Comparison of ENCODE assay signal across 14 cellular contexts in the genomic region with DNA sequence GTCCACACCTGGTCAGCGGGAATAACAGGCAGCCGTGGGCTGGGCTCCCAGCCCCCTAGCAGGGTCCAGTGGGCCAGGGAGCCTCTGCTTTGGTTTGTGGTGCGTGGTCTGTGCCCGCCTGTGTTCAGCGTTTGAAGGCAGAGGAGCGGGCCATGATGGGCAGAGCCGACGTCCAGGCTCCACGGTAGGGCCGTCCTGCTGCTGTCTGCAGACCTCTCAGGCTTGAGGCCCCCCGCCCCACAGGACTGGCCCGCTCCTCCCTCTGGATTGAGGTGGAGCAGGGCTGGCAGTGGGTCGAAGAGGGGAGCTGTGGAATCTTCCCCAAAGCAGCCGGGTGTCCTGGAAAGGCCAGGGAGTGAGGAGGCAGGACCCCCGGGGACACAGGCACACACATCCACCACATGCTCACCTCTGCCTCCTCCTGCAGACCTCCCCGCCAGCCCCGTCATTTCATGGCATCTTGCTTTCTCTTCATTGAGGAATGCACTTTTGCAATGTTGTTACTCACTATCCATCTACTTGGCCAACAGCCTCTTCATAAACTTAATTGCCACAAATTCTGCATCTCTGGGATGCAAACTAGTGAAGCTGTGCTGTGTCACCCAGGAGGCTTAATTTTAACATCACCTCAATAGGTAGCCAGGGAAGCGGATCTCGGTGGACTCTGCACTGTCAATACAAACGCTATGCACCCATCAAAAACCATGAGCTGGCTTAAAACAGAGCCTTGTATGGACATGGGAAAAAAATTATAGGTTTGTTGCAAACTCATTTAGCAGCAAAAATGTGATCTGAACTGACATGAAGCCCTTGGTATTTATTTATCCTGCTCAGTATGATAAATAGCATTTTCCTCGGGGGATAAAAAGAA.
DNase-seq lines count a peak whose midpoint lies in the region; ATAC-seq, FAIRE-seq and TF ChIP-seq lines count a peak whose summit lies in the region.
"Had no signal": no experiment of that assay in that cellular context is flagged by ENCODE, and none has a peak within 500 bp of the region (broad histone marks: within the 10 kb centered on the region; RNA-seq: fewer than 3 reads in every experiment).

No MANE protein-coding gene starts in this region.

- no peak overlapping the region for H3K4me3 Mint-ChIP-seq in activated naive CD8-positive, alpha-beta T cell treated with anti-CD3 and anti-CD28 coated beads, Interleukin-2, amount 50 U/mL, for 24 hours

- H3K4me3 ChIP-seq in kidney (ENCODE audit: low read length in 2 of 2) = no peak overlapping the region
- H3K4me3 ChIP-seq in subcutaneous abdominal adipose tissue (ENCODE audit: low read depth in 1 of 5, low read length in 5 of 5) = no peak overlapping the region
- H3K4me3 ChIP-seq: SJCRH30 had no signal

- no peak for ATAC-seq in activated naive CD8-positive, alpha-beta T cell treated with anti-CD3 and anti-CD28 coated beads, Interleukin-2, amount 50 U/mL, for 24 hours
- ATAC-seq in HG02840 (IDR thresholded peaks at IDR 0.05; ENCODE audit: low FRiP score, unreplicated experiment) (no peak), HG02973 (IDR thresholded peaks at IDR 0.05; ENCODE audit: unreplicated experiment) (no peak)

- H3K9ac ChIP-seq in kidney (ENCODE audit: low read length in 2 of 2) (peak overlapping the region in 1 of 2 donors; percentile 48), subcutaneous abdominal adipose tissue (ENCODE audit: low read length in 5 of 5) (no peak overlapping the region)

- intact Hi-C loops in kidney (cut with DNase I) = no loop called here

- no peak for TF ChIP-seq CTCF in kidney (IDR thresholded peaks at IDR 0.05; ENCODE audit: borderline replicate concordance, extremely low read depth, insufficient read depth)

- H3K9me3 ChIP-seq in kidney (ENCODE audit: control insufficient read depth in 1 of 2, low read length in 2 of 2) = no peaks in the 10 kb centered on the region
- H3K9me3 ChIP-seq in subcutaneous abdominal adipose tissue (ENCODE audit: control insufficient read depth in 5 of 5, low read length in 5 of 5) = no peaks in the 10 kb centered on the region
- H3K9me3 ChIP-seq: SJCRH30 had no signal

- H3K9me3 Mint-ChIP-seq in activated naive CD8-positive, alpha-beta T cell treated with anti-CD3 and anti-CD28 coated beads, Interleukin-2, amount 50 U/mL, for 24 hours = no peaks in the 10 kb centered on the region
- H3K9me3 Mint-ChIP-seq: activated naive CD4-positive, alpha-beta T cell treated with anti-CD3 and anti-CD28 coated beads for 36 hours had no signal

- H3K27me3 Mint-ChIP-seq in activated naive CD8-positive, alpha-beta T cell treated with anti-CD3 and anti-CD28 coated beads, Interleukin-2, amount 50 U/mL, for 24 hours = no peaks in the 10 kb centered on the region

- peak overlapping the region; percentile 56 for H3K27ac Mint-ChIP-seq in activated naive CD8-positive, alpha-beta T cell treated with anti-CD3 and anti-CD28 coated beads, Interleukin-2, amount 50 U/mL, for 24 hours

- no peak for FAIRE-seq in kidney (lab: Jason Lieb, UNC)

- peak; percentile 50 for DNase-seq in activated effector memory CD4-positive, alpha-beta T cell treated with anti-CD3 and anti-CD28 coated beads, Interleukin-2, amount 50 U/mL, for 16 hours
- no peak for DNase-seq in activated effector memory CD4-positive, alpha-beta T cell treated with Interleukin-2 at 50 U/mL for 16 hours
- DNase-seq in activated naive CD8-positive, alpha-beta T cell treated with anti-CD3 and anti-CD28 coated beads, Interleukin-2, amount 50 U/mL, for 24 hours = no peak
- DNase-seq in kidney = peak; percentile 61
- no peak for DNase-seq in NCI-H2196 treated with DMSO at 0.1 percent for 48 hours (lab: John Stamatoyannopoulos, UW; ENCODE audit: unreplicated experiment)
- DNase-seq: activated naive CD4-positive, alpha-beta T cell treated with anti-CD3 and anti-CD28 coated beads for 36 hours; dermis blood vessel endothelial cell; midbrain; NCI-H1048; NCI-H774; SJCRH30 had no signal

- no peaks in the 10 kb centered on the region for H3K27me3 ChIP-seq in subcutaneous abdominal adipose tissue (ENCODE audit: control insufficient read depth in 5 of 5, insufficient read depth in 4 of 5, low read length in 5 of 5)
- H3K27me3 ChIP-seq: SJCRH30 had no signal

- H3K36me3 Mint-ChIP-seq in activated naive CD8-positive, alpha-beta T cell treated with anti-CD3 and anti-CD28 coated beads, Interleukin-2, amount 50 U/mL, for 24 hours (ENCODE audit: low read depth) = peaks cover 4% of the 10 kb centered on the region

- no peaks in the 10 kb centered on the region for H3K36me3 ChIP-seq in kidney (ENCODE audit: control insufficient read depth in 1 of 2, insufficient read depth in 2 of 2, low read length in 2 of 2)
- H3K36me3 ChIP-seq in subcutaneous abdominal adipose tissue (ENCODE audit: control insufficient read depth in 5 of 5, insufficient read depth in 5 of 5, low read length in 5 of 5) = peaks cover 0 to 11% (median 2%) of the 10 kb centered on the region in 5 donors
- H3K36me3 ChIP-seq: SJCRH30 had no signal

- H3K4me1 Mint-ChIP-seq in activated naive CD8-positive, alpha-beta T cell treated with anti-CD3 and anti-CD28 coated beads, Interleukin-2, amount 50 U/mL, for 24 hours = peaks cover 37% of the 10 kb centered on the region

- H3K27ac ChIP-seq in kidney (ENCODE audit: low read depth in 2 of 2, low read length in 2 of 2) = peak overlapping the region; percentile 56 to 83
- H3K27ac ChIP-seq in subcutaneous abdominal adipose tissue (ENCODE audit: low read depth, low read length) = peak overlapping the region; percentile 62
- H3K27ac ChIP-seq: SJCRH30 had no signal

- H3K4me1 ChIP-seq in kidney (ENCODE audit: control insufficient read depth in 1 of 2, insufficient read depth in 1 of 2, low read depth in 1 of 2, low read length in 2 of 2) (peaks cover 31 to 34% of the 10 kb centered on the region in 2 donors), subcutaneous abdominal adipose tissue (ENCODE audit: control insufficient read depth in 5 of 5, insufficient read depth in 5 of 5, low read length in 5 of 5) (peaks cover 9 to 56% (median 40%) of the 10 kb centered on the region in 5 donors)
- H3K4me1 ChIP-seq: SJCRH30 had no signal

Comparison
In these comparisons a context has a peak if more than half of its experiments do, and no peak if none do; other contexts are left out.
1. DNase-seq: peak in activated effector memory CD4-positive, alpha-beta T cell treated with anti-CD3 and anti-CD28 coated beads, Interleukin-2, amount 50 U/mL, for 16 hours (single experiment) and kidney (single experiment); none in activated effector memory CD4-positive, alpha-beta T cell treated with Interleukin-2 at 50 U/mL for 16 hours (single experiment), activated naive CD8-positive, alpha-beta T cell treated with anti-CD3 and anti-CD28 coated beads, Interleukin-2, amount 50 U/mL, for 24 hours (single experiment) and NCI-H2196 treated with DMSO at 0.1 percent for 48 hours (single experiment).